In the genomic region with DNA sequence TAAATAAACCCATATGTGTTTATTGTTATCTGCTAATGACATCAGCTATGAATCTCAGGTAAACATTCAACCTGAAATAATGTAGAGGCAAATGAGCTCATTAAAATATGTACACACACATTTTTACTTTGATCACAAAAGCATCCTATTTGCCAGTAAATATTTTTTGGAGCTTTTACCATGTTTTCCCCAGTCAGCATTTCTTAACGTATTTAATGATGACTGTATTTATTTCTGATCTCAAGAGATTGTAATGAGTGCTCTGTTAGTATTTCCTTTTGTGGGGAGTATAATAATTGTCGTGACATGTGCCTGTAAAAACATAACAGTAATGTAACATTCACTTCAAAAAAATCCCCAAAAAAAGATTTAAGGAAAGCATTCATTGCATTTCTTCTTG, we compare ENCODE assay signal across 26 cellular contexts.
"Had no signal": no experiment of that assay in that cellular context is flagged by ENCODE, and none has a peak within 500 bp of the region (broad histone marks: within the 10 kb centered on the region; RNA-seq: fewer than 3 reads in every experiment).

No MANE protein-coding gene starts in this region.

- H3K27ac Mint-ChIP-seq: activated B cell treated with CpG ODN at 0.5 μM for 24 hours; activated CD8-positive, alpha-beta memory T cell treated with anti-CD3 and anti-CD28 coated beads, Interleukin-2, amount 10 ng/mL, durations not matched to agents 7 days and 5 days; activated CD8-positive, alpha-beta T cell treated with anti-CD3 and anti-CD28 coated beads, Interleukin-2, amount 10 ng/mL, durations not matched to agents 7 days and 5 days; activated naive CD4-positive, alpha-beta T cell treated with anti-CD3 and anti-CD28 coated beads, Interleukin-2, amount 50 U/mL, for 24 hours; activated naive CD8-positive, alpha-beta T cell treated with anti-CD3 and anti-CD28 coated beads, Interleukin-2, amount 50 U/mL, for 24 hours; activated T-helper 2 cell treated with anti-CD3 and anti-CD28 coated beads, Interferon-gamma antibody, Interleukin-2, Interleukin-4, amounts not matched to agents 10 μg/mL and 5 μg/mL and 100 μg/mL, durations not matched to agents 14 hours and 24 hours and 36 hours; natural killer cell; neural progenitor cell; T-helper 2 cell treated with Interferon-gamma antibody and Interleukin-4, amounts not matched to agents 5 μg/mL and 100 μg/mL, for 36 hours had no signal

- H3K9ac ChIP-seq: neural progenitor cell had no signal

- FAIRE-seq: endometrium, frontal cortex, islet of Langerhans, urothelium cell line had no signal

- H3K4me2 ChIP-seq: neural progenitor cell had no signal

- H3K4me1 ChIP-seq: colonic mucosa, left lung, lower lobe of right lung, transverse colon had no signal

- H3K4me1 Mint-ChIP-seq: activated B cell treated with CpG ODN at 0.5 μM for 24 hours; activated CD8-positive, alpha-beta memory T cell treated with anti-CD3 and anti-CD28 coated beads, Interleukin-2, amount 10 ng/mL, durations not matched to agents 7 days and 5 days; activated naive CD4-positive, alpha-beta T cell treated with anti-CD3 and anti-CD28 coated beads, Interleukin-2, amount 50 U/mL, for 24 hours; activated naive CD8-positive, alpha-beta T cell treated with anti-CD3 and anti-CD28 coated beads, Interleukin-2, amount 50 U/mL, for 24 hours; natural killer cell had no signal

- H3K27me3 ChIP-seq: cardiac muscle cell, colonic mucosa, left lung, neural progenitor cell, transverse colon had no signal

- H3K4me3 ChIP-seq: cardiac muscle cell, colonic mucosa, left lung, lower lobe of right lung, neural progenitor cell, transverse colon had no signal

- H3K9me3 Mint-ChIP-seq: activated B cell treated with CpG ODN at 0.5 μM for 24 hours; activated naive CD4-positive, alpha-beta T cell treated with anti-CD3 and anti-CD28 coated beads, Interleukin-2, amount 50 U/mL, for 24 hours; activated naive CD8-positive, alpha-beta T cell treated with anti-CD3 and anti-CD28 coated beads, Interleukin-2, amount 50 U/mL, for 24 hours; activated T-helper 2 cell treated with anti-CD3 and anti-CD28 coated beads, Interferon-gamma antibody, Interleukin-2, Interleukin-4, amounts not matched to agents 10 μg/mL and 5 μg/mL and 100 μg/mL, durations not matched to agents 14 hours and 24 hours and 36 hours; natural killer cell; neural progenitor cell; T-helper 2 cell treated with Interferon-gamma antibody and Interleukin-4, amounts not matched to agents 5 μg/mL and 100 μg/mL, for 36 hours had no signal

- H3K27ac ChIP-seq: cardiac muscle cell, colonic mucosa, left lung, lower lobe of right lung, neural progenitor cell, transverse colon had no signal

- H2AFZ ChIP-seq: neural progenitor cell had no signal

- H3K9me3 ChIP-seq: colonic mucosa, left lung, lower lobe of right lung, transverse colon had no signal

- H3K36me3 Mint-ChIP-seq: activated CD8-positive, alpha-beta memory T cell treated with anti-CD3 and anti-CD28 coated beads, Interleukin-2, amount 10 ng/mL, durations not matched to agents 7 days and 5 days; activated naive CD4-positive, alpha-beta T cell treated with anti-CD3 and anti-CD28 coated beads, Interleukin-2, amount 50 U/mL, for 24 hours; natural killer cell had no signal

- H3K27me3 Mint-ChIP-seq: activated B cell treated with CpG ODN at 0.5 μM for 24 hours; activated naive CD4-positive, alpha-beta T cell treated with anti-CD3 and anti-CD28 coated beads, Interleukin-2, amount 50 U/mL, for 24 hours; activated naive CD8-positive, alpha-beta T cell treated with anti-CD3 and anti-CD28 coated beads, Interleukin-2, amount 50 U/mL, for 24 hours had no signal

- DNase-seq: activated B cell treated with CpG ODN at 0.5 μM for 24 hours; activated CD8-positive, alpha-beta memory T cell treated with anti-CD3 and anti-CD28 coated beads, Interleukin-2, amount 10 ng/mL, durations not matched to agents 7 days and 5 days; activated CD8-positive, alpha-beta T cell treated with anti-CD3 and anti-CD28 coated beads, Interleukin-2, amount 10 ng/mL, durations not matched to agents 7 days and 5 days; activated naive CD8-positive, alpha-beta T cell treated with anti-CD3 and anti-CD28 coated beads, Interleukin-2, amount 50 U/mL, for 24 hours; activated T-cell treated with anti-CD3 and anti-CD28 coated beads, Interleukin-2, amount 50 U/mL, for 48 hours; amygdala; colonic mucosa; effector CD8-positive, alpha-beta T cell; left lung; lower lobe of right lung; mesendoderm; natural killer cell; occipital lobe; right cardiac atrium; stimulated activated CD4-positive, alpha-beta T cell treated with anti-CD3 and anti-CD28 coated beads, Interleukin-2, amount 100 ng/mL, for 48 hours; stimulated activated naive CD4-positive, alpha-beta T cell treated with Interleukin-2 at 50 U/mL for 16 hours; transverse colon had no signal

- H3K4me3 Mint-ChIP-seq: activated B cell treated with CpG ODN at 0.5 μM for 24 hours; activated CD8-positive, alpha-beta memory T cell treated with anti-CD3 and anti-CD28 coated beads, Interleukin-2, amount 10 ng/mL, durations not matched to agents 7 days and 5 days; activated CD8-positive, alpha-beta T cell treated with anti-CD3 and anti-CD28 coated beads, Interleukin-2, amount 10 ng/mL, durations not matched to agents 7 days and 5 days; activated naive CD4-positive, alpha-beta T cell treated with anti-CD3 and anti-CD28 coated beads, Interleukin-2, amount 50 U/mL, for 24 hours; activated naive CD8-positive, alpha-beta T cell treated with anti-CD3 and anti-CD28 coated beads, Interleukin-2, amount 50 U/mL, for 24 hours; natural killer cell; neural progenitor cell; T-helper 2 cell treated with Interferon-gamma antibody and Interleukin-4, amounts not matched to agents 5 μg/mL and 100 μg/mL, for 36 hours had no signal

- H3K36me3 ChIP-seq: colonic mucosa had no signal

- ATAC-seq: activated CD8-positive, alpha-beta memory T cell treated with anti-CD3 and anti-CD28 coated beads, Interleukin-2, amount 10 ng/mL, durations not matched to agents 7 days and 5 days; activated CD8-positive, alpha-beta T cell treated with anti-CD3 and anti-CD28 coated beads, Interleukin-2, amount 10 ng/mL, durations not matched to agents 7 days and 5 days; activated naive CD8-positive, alpha-beta T cell treated with anti-CD3 and anti-CD28 coated beads, Interleukin-2, amount 50 U/mL, for 24 hours; left lung; lower lobe of right lung; natural killer cell had no signal
